1 cellular context compared by ENCODE assay signal in genomic region chr4:181150173-181150572, GRCh38.
TF ChIP-seq lines count a peak whose summit lies in the region.

No MANE protein-coding gene starts in this region.

TF ChIP-seq in GM23338, 12 proteins besides CTCF, POLR2A, EP300 and RAD21 (continued from another document):
- TF ChIP-seq REST (IDR thresholded peaks at IDR 0.05; ENCODE audit: unreplicated experiment) (no peak), NANOG (IDR thresholded peaks at IDR 0.05; ENCODE audit: borderline replicate concordance) (no peak), ZNF331 (CRISPR knock-in tag; IDR thresholded peaks at IDR 0.05; ENCODE audit: low read depth) (no peak), ZNF114 (CRISPR knock-in tag; IDR thresholded peaks at IDR 0.05) (no peak)
